Comparison of ENCODE assay signal across 15 cellular contexts in genomic region chr10:25561761-25562160, GRCh38.
DNase-seq lines count a peak whose midpoint lies in the region; ATAC-seq and TF ChIP-seq lines count a peak whose summit lies in the region.
"Had no signal": no experiment of that assay in that cellular context is flagged by ENCODE, and none has a peak within 500 bp of the region (broad histone marks: within the 10 kb centered on the region; RNA-seq: fewer than 3 reads in every experiment).

No MANE protein-coding gene starts in this region.

- H4K20me1 ChIP-seq in SK-N-SH (ENCODE audit: insufficient read depth), result no peaks in the 10 kb centered on the region

- H3K4me2 ChIP-seq in SK-N-SH, result no peak overlapping the region

- no peaks in the 10 kb centered on the region for H3K79me2 ChIP-seq in SK-N-SH (ENCODE audit: insufficient read depth)

- no peak overlapping the region for H2AFZ ChIP-seq in SK-N-SH (ENCODE audit: low read depth)

- H3K4me1 ChIP-seq in SK-N-SH (ENCODE audit: control insufficient read depth in 1 of 2, insufficient read depth in 2 of 2, low read depth in 1 of 2, low read length in 1 of 2), result no peaks in the 10 kb centered on the region; a peak in 1 of 4 replicates
- no peaks in the 10 kb centered on the region for H3K4me1 ChIP-seq in endodermal cell (ENCODE audit: control insufficient read depth, insufficient read depth, low read length)

- TF ChIP-seq CTCF in SK-N-SH (IDR thresholded peaks at IDR 0.05) (no peak), endodermal cell (conservative IDR thresholded peaks at IDR 0.05) (peak; percentile 22)

- H3K27me3 ChIP-seq in SK-N-SH (ENCODE audit: insufficient read depth) (no peaks in the 10 kb centered on the region), endodermal cell (ENCODE audit: control insufficient read depth, insufficient read depth, low read length, poor library complexity, severe bottlenecking) (no peaks in the 10 kb centered on the region)

- TF ChIP-seq RAD21 in SK-N-SH (IDR thresholded peaks at IDR 0.05; ENCODE audit: low read length), result no peak

- no peaks in the 10 kb centered on the region for H3K9me3 Mint-ChIP-seq in endodermal cell
- peaks cover 6% of the 10 kb centered on the region for H3K9me3 Mint-ChIP-seq in natural killer cell treated with Interleukin-12 subunit alpha and Interleukin-12 subunit beta and Interleukin-15 and Interleukin-18, amount 100 ng/mL, for 72 hours
- H3K9me3 Mint-ChIP-seq in stimulated activated effector memory CD8-positive, alpha-beta T cell treated with anti-CD3 and anti-CD28 coated beads, Interleukin-12 subunit alpha, Interleukin-12 subunit beta, amount 100 ng/mL, for 72 hours, result peaks cover 2% of the 10 kb centered on the region

- no peak for TF ChIP-seq EP300 in SK-N-SH (IDR thresholded peaks at IDR 0.05; ENCODE audit: borderline replicate concordance in 1 of 2, low read depth in 1 of 2, low read length in 1 of 2)

- no peaks in the 10 kb centered on the region for H3K36me3 Mint-ChIP-seq in endodermal cell (ENCODE audit: low read depth)
- H3K36me3 Mint-ChIP-seq in natural killer cell treated with Interleukin-12 subunit alpha and Interleukin-12 subunit beta and Interleukin-15 and Interleukin-18, amount 100 ng/mL, for 72 hours, result no peaks in the 10 kb centered on the region
- no peaks in the 10 kb centered on the region for H3K36me3 Mint-ChIP-seq in stimulated activated effector memory CD8-positive, alpha-beta T cell treated with anti-CD3 and anti-CD28 coated beads, Interleukin-12 subunit alpha, Interleukin-12 subunit beta, amount 100 ng/mL, for 72 hours
- H3K36me3 Mint-ChIP-seq: IgD-negative memory B cell had no signal

- H3K4me3 ChIP-seq in SK-N-SH (ENCODE audit: low read depth in 2 of 2, low read length in 1 of 2), result no peak overlapping the region
- no peak overlapping the region for H3K4me3 ChIP-seq in endodermal cell (ENCODE audit: low read length)

- H3K9me3 ChIP-seq in SK-N-SH (no peaks in the 10 kb centered on the region), endodermal cell (ENCODE audit: control insufficient read depth, low read length) (no peaks in the 10 kb centered on the region)

- WGBS in SK-N-SH (ENCODE audit: low lambda C conversion rate), result 41% methylated on average over 2 of the region's 2 CpGs
- WGBS in endodermal cell (ENCODE audit: insufficient coverage in 1 of 2, insufficient read length in 1 of 2), 2 experiments, result 97% methylated on average over 2 of the region's 2 CpGs; no CpG with 5 or more reads in 1 of the 2 experiments

- peaks cover 32% of the 10 kb centered on the region for H3K4me1 Mint-ChIP-seq in endodermal cell
- no peaks in the 10 kb centered on the region for H3K4me1 Mint-ChIP-seq in natural killer cell treated with Interleukin-12 subunit alpha and Interleukin-12 subunit beta and Interleukin-15 and Interleukin-18, amount 100 ng/mL, for 72 hours (ENCODE audit: low read depth in 2 of 2)
- H3K4me1 Mint-ChIP-seq in stimulated activated effector memory CD8-positive, alpha-beta T cell treated with anti-CD3 and anti-CD28 coated beads, Interleukin-12 subunit alpha, Interleukin-12 subunit beta, amount 100 ng/mL, for 72 hours, result no peaks in the 10 kb centered on the region
- H3K4me1 Mint-ChIP-seq: IgD-negative memory B cell had no signal

- DNase-seq in SK-N-SH (peak; percentile 14), RPMI7951 (ENCODE audit: low read depth) (peak; percentile 10), endodermal cell (no peak), NCI-H1092 treated with DMSO at 0.1 percent for 48 hours (lab: John Stamatoyannopoulos, UW) (no peak)
- no peak for DNase-seq in natural killer cell treated with Interleukin-12 subunit alpha and Interleukin-12 subunit beta and Interleukin-15 and Interleukin-18, amount 100 ng/mL, for 72 hours (ENCODE audit: low spot score)
- no peak for DNase-seq in stimulated activated effector memory CD8-positive, alpha-beta T cell treated with anti-CD3 and anti-CD28 coated beads, Interleukin-12 subunit alpha, Interleukin-12 subunit beta, amount 100 ng/mL, for 72 hours (ENCODE audit: low spot score in 2 of 2)
- DNase-seq: 8988T; Calu3; CD4-positive, alpha-beta T cell; DMS79; GOT3; HCEC 1CT; HFFc6 had no signal

- no peak overlapping the region for H3K27ac Mint-ChIP-seq in endodermal cell
- H3K27ac Mint-ChIP-seq in natural killer cell treated with Interleukin-12 subunit alpha and Interleukin-12 subunit beta and Interleukin-15 and Interleukin-18, amount 100 ng/mL, for 72 hours, result no peak overlapping the region
- H3K27ac Mint-ChIP-seq in stimulated activated effector memory CD8-positive, alpha-beta T cell treated with anti-CD3 and anti-CD28 coated beads, Interleukin-12 subunit alpha, Interleukin-12 subunit beta, amount 100 ng/mL, for 72 hours, result no peak overlapping the region
- H3K27ac Mint-ChIP-seq: CD4-positive, alpha-beta T cell; HFFc6; IgD-negative memory B cell had no signal

- ATAC-seq in SK-N-SH treated with all-trans-retinoic acid at 6 μM for 48 hours, result no peak
- no peak for ATAC-seq in natural killer cell treated with Interleukin-12 subunit alpha and Interleukin-12 subunit beta and Interleukin-15 and Interleukin-18, amount 100 ng/mL, for 72 hours
- ATAC-seq in stimulated activated effector memory CD8-positive, alpha-beta T cell treated with anti-CD3 and anti-CD28 coated beads, Interleukin-12 subunit alpha, Interleukin-12 subunit beta, amount 100 ng/mL, for 72 hours, result no peak

- H3K27me3 Mint-ChIP-seq in endodermal cell (ENCODE audit: insufficient read depth), result peaks cover 2% of the 10 kb centered on the region
- H3K27me3 Mint-ChIP-seq in natural killer cell treated with Interleukin-12 subunit alpha and Interleukin-12 subunit beta and Interleukin-15 and Interleukin-18, amount 100 ng/mL, for 72 hours, result no peaks in the 10 kb centered on the region
- H3K27me3 Mint-ChIP-seq: IgD-negative memory B cell had no signal

- POLR2A ChIA-PET in SK-N-SH (lab: Yijun Ruan, JAX), result no interaction called here

- H3K9me2 ChIP-seq in SK-N-SH, result no peaks in the 10 kb centered on the region

- H3K4me3 Mint-ChIP-seq in endodermal cell, result no peak overlapping the region
- H3K4me3 Mint-ChIP-seq in natural killer cell treated with Interleukin-12 subunit alpha and Interleukin-12 subunit beta and Interleukin-15 and Interleukin-18, amount 100 ng/mL, for 72 hours, result no peak overlapping the region
- H3K4me3 Mint-ChIP-seq in stimulated activated effector memory CD8-positive, alpha-beta T cell treated with anti-CD3 and anti-CD28 coated beads, Interleukin-12 subunit alpha, Interleukin-12 subunit beta, amount 100 ng/mL, for 72 hours, result no peak overlapping the region
- H3K4me3 Mint-ChIP-seq: CD4-positive, alpha-beta T cell; HFFc6; IgD-negative memory B cell had no signal

- H3K36me3 ChIP-seq in SK-N-SH (replicated peaks in 1 of 2; ENCODE audit: control insufficient read depth in 1 of 2, insufficient read depth in 2 of 2, low read length in 1 of 2), result no peaks in the 10 kb centered on the region
- H3K36me3 ChIP-seq in endodermal cell (ENCODE audit: control insufficient read depth, insufficient read depth, low read length), result no peaks in the 10 kb centered on the region

- CTCF ChIA-PET in SK-N-SH (lab: Yijun Ruan, JAX), result no interaction called here

- H3K9ac ChIP-seq in SK-N-SH (no peak overlapping the region), endodermal cell (ENCODE audit: extremely low read depth, low read length, poor library complexity, severe bottlenecking) (no peak overlapping the region)

- no peaks in the 10 kb centered on the region for H3F3A ChIP-seq in SK-N-SH (replicated peaks; ENCODE audit: insufficient read depth)

- H3K27ac ChIP-seq in SK-N-SH (ENCODE audit: low read depth in 2 of 2, low read length in 1 of 2) (no peak overlapping the region), endodermal cell (ENCODE audit: low read depth, low read length) (no peak overlapping the region)

TF ChIP-seq in SK-N-SH, 30 proteins besides CTCF, POLR2A, EP300 and RAD21 (continues in another document):
- no peak for TF ChIP-seq SIN3A (IDR thresholded peaks at IDR 0.05; ENCODE audit: borderline replicate concordance, low read depth, low read length)
- TF ChIP-seq CHD2 (IDR thresholded peaks at IDR 0.05; ENCODE audit: low read length, partially characterized antibody), result no peak
- TF ChIP-seq IRF3 (IDR thresholded peaks at IDR 0.05; ENCODE audit: low read depth, low read length), result no peak
- no peak for TF ChIP-seq TCF12 (IDR thresholded peaks at IDR 0.05)
- no peak for TF ChIP-seq GATA2 (CRISPR knock-in tag; IDR thresholded peaks at IDR 0.05)
- no peak for TF ChIP-seq YY1 (IDR thresholded peaks at IDR 0.05; ENCODE audit: low read depth)
- TF ChIP-seq FOXM1 (IDR thresholded peaks at IDR 0.05; ENCODE audit: low read depth), result no peak
- TF ChIP-seq RXRA (IDR thresholded peaks at IDR 0.05; ENCODE audit: borderline replicate concordance, low read depth), result no peak

TF ChIP-seq in SK-N-SH treated with all-trans-retinoic acid at 6 μM for 48 hours, 23 proteins besides CTCF, POLR2A, EP300 and RAD21 (continues in another document):
- TF ChIP-seq ZNF565 (CRISPR knock-in tag; conservative IDR thresholded peaks at IDR 0.05; ENCODE audit: low read depth) (no peak), RARB (CRISPR knock-in tag; IDR thresholded peaks at IDR 0.05) (no peak), CSRNP3 (CRISPR knock-in tag; IDR thresholded peaks at IDR 0.05) (no peak), ESRRG (CRISPR knock-in tag; IDR thresholded peaks at IDR 0.05) (no peak), BACH2 (CRISPR knock-in tag; IDR thresholded peaks at IDR 0.05; ENCODE audit: borderline replicate concordance) (no peak), PPARA (CRISPR knock-in tag; IDR thresholded peaks at IDR 0.05; ENCODE audit: borderline replicate concordance) (no peak), ZC3H10 (CRISPR knock-in tag; IDR thresholded peaks at IDR 0.05) (no peak), ARNTL (CRISPR knock-in tag; IDR thresholded peaks at IDR 0.05; ENCODE audit: borderline replicate concordance, low read depth) (no peak), ISL1 (CRISPR knock-in tag; IDR thresholded peaks at IDR 0.05) (no peak), TCF4 (CRISPR knock-in tag; IDR thresholded peaks at IDR 0.05; ENCODE audit: borderline replicate concordance) (no peak), ZNF8 (CRISPR knock-in tag; IDR thresholded peaks at IDR 0.05) (no peak)

Comparison
In these comparisons a context has a peak if more than half of its experiments do, and no peak if none do; other contexts are left out.
1. DNase-seq: peak in SK-N-SH (single experiment) and RPMI7951 (single experiment); none in endodermal cell (single experiment), NCI-H1092 treated with DMSO at 0.1 percent for 48 hours (single experiment), natural killer cell treated with Interleukin-12 subunit alpha and Interleukin-12 subunit beta and Interleukin-15 and Interleukin-18, amount 100 ng/mL, for 72 hours (single experiment) and stimulated activated effector memory CD8-positive, alpha-beta T cell treated with anti-CD3 and anti-CD28 coated beads, Interleukin-12 subunit alpha, Interleukin-12 subunit beta, amount 100 ng/mL, for 72 hours (0 of 2).